8 cellular contexts compared by ENCODE assay signal in the genomic region with DNA sequence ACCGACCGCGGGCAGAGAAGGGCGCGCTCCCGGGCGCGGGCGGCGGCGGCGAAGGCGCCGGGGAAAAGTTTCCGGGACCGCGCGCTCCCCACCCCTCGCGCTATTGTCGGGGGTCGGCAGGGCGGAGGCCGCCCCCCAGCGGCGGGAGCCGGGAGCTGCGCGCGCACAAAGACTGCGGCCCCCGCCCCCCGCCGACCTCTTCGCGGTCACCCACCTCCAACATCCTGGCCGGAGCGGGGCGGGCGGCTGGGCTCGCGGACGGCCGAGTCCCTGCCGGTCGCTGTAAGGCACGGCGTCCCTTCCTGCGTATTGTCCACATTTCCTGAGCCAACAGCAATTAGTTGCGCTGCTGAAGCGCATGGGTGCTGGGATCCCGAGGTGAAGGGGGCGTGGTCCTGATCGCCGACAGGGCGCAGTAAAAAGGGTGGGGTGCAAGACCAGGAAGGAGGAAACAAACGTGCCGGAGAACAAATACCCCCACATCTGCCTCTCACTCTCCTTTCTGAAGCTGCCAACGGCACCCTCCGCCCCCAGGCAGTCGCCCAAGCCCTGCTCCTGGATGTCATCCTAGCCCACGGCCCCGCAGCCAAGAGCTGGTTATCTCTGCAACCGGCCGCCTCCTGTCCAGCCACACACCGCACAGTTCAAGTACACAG. TPM values are rescaled to one million over a fixed set of nuclear protein-coding genes. Genes with fewer than 3 reads are reported as not detected.
A peak's percentile ranks its signal among the peaks of the same experiment; 100 is the strongest.
DNase-seq lines count a peak whose midpoint lies in the region; ATAC-seq and TF ChIP-seq lines count a peak whose summit lies in the region.

A gene with protein sequence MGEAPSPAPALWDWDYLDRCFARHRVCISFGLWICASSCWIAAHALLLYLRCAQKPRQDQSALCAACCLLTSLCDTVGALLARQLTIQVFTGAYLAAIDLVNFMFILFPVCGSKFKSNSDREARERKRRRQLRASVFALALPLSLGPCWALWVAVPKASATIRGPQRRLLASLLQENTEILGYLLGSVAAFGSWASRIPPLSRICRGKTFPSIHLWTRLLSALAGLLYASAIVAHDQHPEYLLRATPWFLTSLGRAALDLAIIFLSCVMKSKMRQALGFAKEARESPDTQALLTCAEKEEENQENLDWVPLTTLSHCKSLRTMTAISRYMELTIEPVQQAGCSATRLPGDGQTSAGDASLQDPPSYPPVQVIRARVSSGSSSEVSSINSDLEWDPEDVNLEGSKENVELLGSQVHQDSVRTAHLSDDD (minus strand): TSS at position 71 of the 656 bp plus-strand sequence. CDS start 204 bp downstream, outside the sequence.

- peak; percentile 42 for TF ChIP-seq POLR2A in GM10847 (IDR thresholded peaks at IDR 0.05; ENCODE audit: extremely low read depth, insufficient read length)

- no peaks in the 10 kb centered on the region for H3K4me1 ChIP-seq in psoas muscle
- H3K4me1 ChIP-seq in aorta (ENCODE audit: control insufficient read depth in 1 of 2, insufficient read depth in 2 of 2, low read length in 2 of 2), result no peaks in the 10 kb centered on the region

- intact Hi-C loops in left cardiac atrium (cut with DNase I) (no loop called here), psoas muscle (cut with DNase I) (no loop called here), aorta (cut with DNase I) (no loop called here)

- peak within 1 kb of the TSS; percentile 74 for H3K4me3 ChIP-seq in psoas muscle
- H3K4me3 ChIP-seq in aorta (ENCODE audit: low read length in 2 of 2), result peak within 1 kb of the TSS; percentile 44 to 55

- peak; percentile 66 for ATAC-seq in HG02571 (IDR thresholded peaks at IDR 0.05; ENCODE audit: unreplicated experiment)
- ATAC-seq in left cardiac atrium, result peak; percentile 89 to 94
- peak; percentile 81 to 90 (median 84) for ATAC-seq in psoas muscle
- ATAC-seq in aorta (ENCODE audit: low FRiP score), result peak; percentile 90

- DNase-seq in MV-4-11 (lab: John Stamatoyannopoulos, UW) (peak; percentile 76), SKM-1 (lab: John Stamatoyannopoulos, UW; ENCODE audit: unreplicated experiment) (peak; percentile 77), left cardiac atrium (peak; percentile 83), psoas muscle (peak; percentile 69 to 83), aorta (peak; percentile 81 to 88)
- peak; percentile 26 for DNase-seq in activated naive CD8-positive, alpha-beta T cell treated with anti-CD3 and anti-CD28 coated beads, Interleukin-2, amount 50 U/mL, for 16 hours (ENCODE audit: low read depth, low spot score)

- H3K36me3 ChIP-seq in psoas muscle (ENCODE audit: insufficient read depth in 1 of 2, low read depth in 1 of 2) (peaks cover 0 to 6% of the 10 kb centered on the region in 2 donors), aorta (ENCODE audit: control insufficient read depth in 1 of 2, insufficient read depth in 2 of 2, low read length in 1 of 2) (no peaks in the 10 kb centered on the region)

- H3K27ac ChIP-seq in psoas muscle (peak within 1 kb of the TSS; percentile 39), aorta (ENCODE audit: low read depth in 1 of 2, low read length in 2 of 2) (peak within 1 kb of the TSS in 1 of 2 donors; percentile 10)

- TF ChIP-seq CTCF in psoas muscle (IDR thresholded peaks at IDR 0.05), result peak; percentile 50

- 1% methylated on average over 32 to 66 of the region's 66 CpGs for WGBS in psoas muscle, 3 donors
- 0 to 1% methylated on average over 34 to 66 of the region's 66 CpGs for WGBS in aorta, 2 donors

- no peaks in the 10 kb centered on the region for H3K9me3 ChIP-seq in psoas muscle
- H3K9me3 ChIP-seq in aorta (ENCODE audit: control insufficient read depth, low read length), result no peaks in the 10 kb centered on the region

- no peaks in the 10 kb centered on the region for H3K27me3 ChIP-seq in psoas muscle (ENCODE audit: insufficient read depth in 3 of 3, low read length in 2 of 3)
- H3K27me3 ChIP-seq in aorta (ENCODE audit: control insufficient read depth in 1 of 2, insufficient read depth in 2 of 2, low read length in 1 of 2), result no peaks in the 10 kb centered on the region

RNA-seq across cellular contexts. Expression of the gene that starts here (rescaled TPM):
- 10 to 100 TPM in 1 of 2 donors, 1 to 10 TPM in 1; 5.6 to 12.1 TPM for total RNA-seq in left cardiac atrium
- total RNA-seq in psoas muscle, result 1 to 10 TPM; 2.0 to 4.4 (median 2.9) TPM
- polyA plus RNA-seq in psoas muscle, result 1 to 10 TPM; 2.1 to 4.1 (median 3.5) TPM
- total RNA-seq in aorta, result 10 to 100 TPM; 12.1 to 31.5 TPM
- polyA plus RNA-seq in aorta, result 10 to 100 TPM in 1 of 2 donors, 1 to 10 TPM in 1; 7.0 to 10.9 TPM

Comparison
In these comparisons a context has a peak if more than half of its experiments do, and no peak if none do; other contexts are left out.
1. DNase-seq: peak in every context shown above with its lines; median percentile 84 in aorta; 83 in left cardiac atrium; 77 in SKM-1; 76 in MV-4-11; 76 in psoas muscle; 26 in activated naive CD8-positive, alpha-beta T cell treated with anti-CD3 and anti-CD28 coated beads, Interleukin-2, amount 50 U/mL, for 16 hours.